11 cellular contexts compared by ENCODE assay signal in genomic region chr7:26490631-26491624, GRCh38.
DNase-seq lines count a peak whose midpoint lies in the region; ATAC-seq and FAIRE-seq lines count a peak whose summit lies in the region.
"Had no signal": no experiment of that assay in that cellular context is flagged by ENCODE, and none has a peak within 500 bp of the region (broad histone marks: within the 10 kb centered on the region; RNA-seq: fewer than 3 reads in every experiment).

No MANE protein-coding gene starts in this region.

- no peak for FAIRE-seq in GM19239 (lab: Jason Lieb, UNC)
- FAIRE-seq: endothelial cell of umbilical vein had no signal

- ATAC-seq in GM19452 (IDR thresholded peaks at IDR 0.05; ENCODE audit: unreplicated experiment) = no peak
- ATAC-seq in GM18520 (IDR thresholded peaks at IDR 0.05; ENCODE audit: unreplicated experiment) = no peak

- DNase-seq in DMS 273 (lab: John Stamatoyannopoulos, UW; ENCODE audit: unreplicated experiment) = peak; percentile 90
- DNase-seq in NCI-H187 treated with DMSO at 0.1 percent for 48 hours (lab: John Stamatoyannopoulos, UW) = peak; percentile 79
- DNase-seq in SHP77 (lab: John Stamatoyannopoulos, UW) = peak; percentile 32 to 60
- peak; percentile 2 for DNase-seq in myocyte (ENCODE audit: low read depth)
- DNase-seq in GOT3 (lab: John Stamatoyannopoulos, UW) = no peak
- no peak for DNase-seq in GM19239 (ENCODE audit: insufficient read length, low spot score)
- DNase-seq: activated T-cell treated with anti-CD3 and anti-CD28 coated beads, Interleukin-2, amount 50 U/mL, for 24 hours; naive B cell had no signal

Comparison
In these comparisons a context has a peak if more than half of its experiments do, and no peak if none do; other contexts are left out.
1. DNase-seq: peak in DMS 273 (single experiment), NCI-H187 treated with DMSO at 0.1 percent for 48 hours (single experiment), SHP77 (2 of 2) and myocyte (single experiment); none in GOT3 (single experiment) and GM19239 (single experiment).